Comparison of ENCODE assay signal across 17 cellular contexts in genomic region chr7:32560075-32560474, GRCh38.
DNase-seq lines count a peak whose midpoint lies in the region; ATAC-seq and TF ChIP-seq lines count a peak whose summit lies in the region.
"Had no signal": no experiment of that assay in that cellular context is flagged by ENCODE, and none has a peak within 500 bp of the region (broad histone marks: within the 10 kb centered on the region; RNA-seq: fewer than 3 reads in every experiment).

No MANE protein-coding gene starts in this region.

- intact Hi-C loops in Right ventricle myocardium superior (cut with DNase I), result no loop called here

- H3K9me3 ChIP-seq in T-helper 17 cell (ENCODE audit: control insufficient read depth, low read length, poor library complexity, severe bottlenecking) (no peaks in the 10 kb centered on the region), Peyer's patch (no peaks in the 10 kb centered on the region)
- H3K9me3 ChIP-seq: A549, BE2C had no signal

- no peak for DNase-seq in activated naive CD8-positive, alpha-beta T cell treated with anti-CD3 and anti-CD28 coated beads for 36 hours
- no peak for DNase-seq in activated naive CD8-positive, alpha-beta T cell treated with anti-CD3 and anti-CD28 coated beads, Interleukin-2, amount 50 U/mL, for 24 hours
- DNase-seq in T-helper 17 cell, result no peak
- no peak for DNase-seq in effector memory CD8-positive, alpha-beta T cell
- no peak for DNase-seq in Peyer's patch
- no peak for DNase-seq in Right ventricle myocardium superior
- no peak for DNase-seq in OCI-M1 (lab: John Stamatoyannopoulos, UW)
- DNase-seq: BE2C; CD4-positive, alpha-beta memory T cell; COR-L47; DMS153; DMS79 treated with DMSO at 0.1 percent for 48 hours; EL; GOT3; H9 had no signal

- no peaks in the 10 kb centered on the region for H3K9me3 Mint-ChIP-seq in activated naive CD8-positive, alpha-beta T cell treated with anti-CD3 and anti-CD28 coated beads for 36 hours
- H3K9me3 Mint-ChIP-seq in activated naive CD8-positive, alpha-beta T cell treated with anti-CD3 and anti-CD28 coated beads, Interleukin-2, amount 50 U/mL, for 24 hours, result no peaks in the 10 kb centered on the region
- H3K9me3 Mint-ChIP-seq in effector memory CD8-positive, alpha-beta T cell, result no peaks in the 10 kb centered on the region
- H3K9me3 Mint-ChIP-seq: CD4-positive, alpha-beta memory T cell; H9 had no signal

- H3K27ac Mint-ChIP-seq in activated naive CD8-positive, alpha-beta T cell treated with anti-CD3 and anti-CD28 coated beads for 36 hours, result peak overlapping the region; percentile 42
- H3K27ac Mint-ChIP-seq in activated naive CD8-positive, alpha-beta T cell treated with anti-CD3 and anti-CD28 coated beads, Interleukin-2, amount 50 U/mL, for 24 hours, result no peak overlapping the region
- H3K27ac Mint-ChIP-seq in T-helper 17 cell, result peak overlapping the region; percentile 24
- peak overlapping the region; percentile 19 to 79 for H3K27ac Mint-ChIP-seq in effector memory CD8-positive, alpha-beta T cell

- TF ChIP-seq POLR2A in Peyer's patch (IDR thresholded peaks at IDR 0.05), result no peak

- peaks cover 0 to 57% (median 0%) of the 10 kb centered on the region in 3 donors for H3K36me3 ChIP-seq in Peyer's patch

- H3K27ac ChIP-seq in Peyer's patch, result no peak overlapping the region
- H3K27ac ChIP-seq: A549, C4-2B had no signal

- H3K36me3 Mint-ChIP-seq in activated naive CD8-positive, alpha-beta T cell treated with anti-CD3 and anti-CD28 coated beads for 36 hours, result peaks cover 24% of the 10 kb centered on the region
- H3K36me3 Mint-ChIP-seq in activated naive CD8-positive, alpha-beta T cell treated with anti-CD3 and anti-CD28 coated beads, Interleukin-2, amount 50 U/mL, for 24 hours (ENCODE audit: low read depth), result peaks cover 40% of the 10 kb centered on the region
- peaks cover 6% of the 10 kb centered on the region for H3K36me3 Mint-ChIP-seq in T-helper 17 cell (ENCODE audit: low read depth)
- H3K36me3 Mint-ChIP-seq in effector memory CD8-positive, alpha-beta T cell (ENCODE audit: insufficient read depth), result peaks cover 37% of the 10 kb centered on the region

- TF ChIP-seq CTCF in Peyer's patch (IDR thresholded peaks at IDR 0.05), result no peak

- no peaks in the 10 kb centered on the region for H3K27me3 ChIP-seq in Peyer's patch
- H3K27me3 ChIP-seq: BE2C had no signal

- no peaks in the 10 kb centered on the region for H3K27me3 Mint-ChIP-seq in activated naive CD8-positive, alpha-beta T cell treated with anti-CD3 and anti-CD28 coated beads for 36 hours
- H3K27me3 Mint-ChIP-seq in activated naive CD8-positive, alpha-beta T cell treated with anti-CD3 and anti-CD28 coated beads, Interleukin-2, amount 50 U/mL, for 24 hours, result no peaks in the 10 kb centered on the region
- H3K27me3 Mint-ChIP-seq in T-helper 17 cell, result no peaks in the 10 kb centered on the region
- H3K27me3 Mint-ChIP-seq in effector memory CD8-positive, alpha-beta T cell, result no peaks in the 10 kb centered on the region
- H3K27me3 Mint-ChIP-seq: CD4-positive, alpha-beta memory T cell had no signal

- peaks cover 6% of the 10 kb centered on the region for H3K4me1 Mint-ChIP-seq in activated naive CD8-positive, alpha-beta T cell treated with anti-CD3 and anti-CD28 coated beads for 36 hours
- peaks cover 17% of the 10 kb centered on the region for H3K4me1 Mint-ChIP-seq in activated naive CD8-positive, alpha-beta T cell treated with anti-CD3 and anti-CD28 coated beads, Interleukin-2, amount 50 U/mL, for 24 hours
- H3K4me1 Mint-ChIP-seq in T-helper 17 cell, result peaks cover 12% of the 10 kb centered on the region
- peaks cover 9 to 15% of the 10 kb centered on the region in 2 donors for H3K4me1 Mint-ChIP-seq in effector memory CD8-positive, alpha-beta T cell (ENCODE audit: low read depth in 2 of 2)

- ATAC-seq in activated naive CD8-positive, alpha-beta T cell treated with anti-CD3 and anti-CD28 coated beads, Interleukin-2, amount 50 U/mL, for 24 hours, result no peak
- ATAC-seq in T-helper 17 cell (no peak), Right ventricle myocardium superior (ENCODE audit: poor library complexity) (no peak)
- no peak for ATAC-seq in effector memory CD8-positive, alpha-beta T cell (replicated peaks)
- ATAC-seq: A549 had no signal

- H3K4me3 ChIP-seq in Peyer's patch, result no peak overlapping the region
- H3K4me3 ChIP-seq: A549 had no signal

- H3K4me1 ChIP-seq in Peyer's patch, result no peaks in the 10 kb centered on the region
- H3K4me1 ChIP-seq: BE2C had no signal

- H3K4me3 Mint-ChIP-seq in activated naive CD8-positive, alpha-beta T cell treated with anti-CD3 and anti-CD28 coated beads for 36 hours, result no peak overlapping the region
- no peak overlapping the region for H3K4me3 Mint-ChIP-seq in activated naive CD8-positive, alpha-beta T cell treated with anti-CD3 and anti-CD28 coated beads, Interleukin-2, amount 50 U/mL, for 24 hours
- no peak overlapping the region for H3K4me3 Mint-ChIP-seq in T-helper 17 cell
- no peak overlapping the region for H3K4me3 Mint-ChIP-seq in effector memory CD8-positive, alpha-beta T cell
- H3K4me3 Mint-ChIP-seq: CD4-positive, alpha-beta memory T cell; H9 had no signal
